ENCODE assay signal across 8 cellular contexts in the genomic region with DNA sequence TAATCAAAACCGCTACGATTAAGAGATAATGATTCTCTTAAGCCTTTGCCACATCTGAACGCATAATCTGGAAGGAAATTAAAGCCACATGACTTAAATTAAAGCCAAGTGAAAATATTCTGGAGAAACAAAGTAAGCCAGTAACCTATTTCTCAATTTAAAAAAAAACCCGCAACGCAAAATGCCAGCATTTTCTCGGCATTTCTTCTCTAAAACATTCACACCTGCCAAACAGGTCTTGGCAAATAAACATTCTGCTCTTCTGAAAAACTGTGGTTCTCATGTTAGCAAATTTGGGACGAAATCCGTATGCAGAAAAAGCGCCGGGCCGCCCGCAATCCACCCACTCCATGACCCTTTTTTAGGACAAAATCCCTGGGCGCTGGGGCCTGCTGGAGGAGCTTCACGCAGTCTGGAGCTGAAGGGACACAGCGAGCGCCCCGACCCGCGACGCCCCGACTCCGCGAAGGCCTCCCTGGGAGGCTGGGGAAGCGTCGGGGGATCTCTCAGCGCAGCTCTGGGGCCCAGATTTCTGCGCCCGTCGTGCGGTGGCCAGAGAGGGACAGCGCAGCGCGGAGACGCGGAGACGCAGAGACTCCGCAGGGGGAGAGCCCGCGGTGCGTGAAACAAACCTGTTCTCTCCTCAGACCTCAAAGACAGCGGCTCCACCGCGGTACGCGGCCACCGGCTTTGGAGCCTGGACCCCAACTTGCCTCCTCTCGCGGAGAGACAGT. TPM values are rescaled to one million over a fixed set of nuclear protein-coding genes. Genes with fewer than 3 reads are reported as not detected.
DNase-seq lines count a peak whose midpoint lies in the region; ATAC-seq and TF ChIP-seq lines count a peak whose summit lies in the region.

No MANE protein-coding gene starts in this region.

- no peak overlapping the region for H2AFZ ChIP-seq in H9 (ENCODE audit: low read length)

- peak; percentile 37 for ATAC-seq in GM18508 (IDR thresholded peaks at IDR 0.05; ENCODE audit: insufficient read depth, unreplicated experiment)

- peaks cover 33 to 37% of the 10 kb centered on the region in 2 experiments for H3K4me1 Mint-ChIP-seq in H9

- H3K4ac ChIP-seq in H9 (ENCODE audit: low read depth, low read length), result no peak overlapping the region

- peak overlapping the region; percentile 85 for H3K14ac ChIP-seq in H9 (ENCODE audit: insufficient read depth, low read length)

- H4K20me1 ChIP-seq in H9 (ENCODE audit: control insufficient read depth, insufficient read depth, insufficient read length), result no peaks in the 10 kb centered on the region

- no peak overlapping the region for H2BK12ac ChIP-seq in H9 (ENCODE audit: insufficient read length, low read depth, low read length)

- no peaks in the 10 kb centered on the region for H3K9me3 ChIP-seq in H9 (ENCODE audit: control insufficient read depth, low read depth, low read length)
- H3K9me3 ChIP-seq in MG63, result no peaks in the 10 kb centered on the region
- no peaks in the 10 kb centered on the region for H3K9me3 ChIP-seq in ectodermal cell (ENCODE audit: control insufficient read depth, low read length)
- no peaks in the 10 kb centered on the region for H3K9me3 ChIP-seq in muscle layer of colon (ENCODE audit: low read length)

- no peak overlapping the region for H2BK5ac ChIP-seq in H9 (ENCODE audit: insufficient read length, low read length)

- H2BK15ac ChIP-seq in H9 (ENCODE audit: low read depth, low read length), result 0 out of 2 replicates have a peak overlapping the region, but pooled peaks have one; percentile 72

- no peaks in the 10 kb centered on the region; the same call in 1 of the 2 replicates for H3K27me3 Mint-ChIP-seq in H9 (ENCODE audit: low read depth)

- no peak overlapping the region for H3K56ac ChIP-seq in H9 (ENCODE audit: insufficient read length, low read depth, low read length)

- H3K4me3 Mint-ChIP-seq in H9, result peak overlapping the region; percentile 99

- peaks cover 33 to 43% (median 37%) of the 10 kb centered on the region in 3 experiments for H3K36me3 Mint-ChIP-seq in H9 (ENCODE audit: insufficient read depth in 1 of 3, low read depth in 3 of 3)

- WGBS in H9 (ENCODE audit: extremely low coverage, insufficient read length, low lambda C conversion rate), result no CpG with 5 or more reads among the region's 48 CpGs
- 4% methylated on average over 48 of the region's 48 CpGs for WGBS in ectodermal cell, 2 experiments

- H3K4me3 ChIP-seq in MG63 (peak overlapping the region; percentile 96), ectodermal cell (ENCODE audit: insufficient read depth, low read depth, low read length) (peak overlapping the region; percentile 97), muscle layer of colon (ENCODE audit: low read depth in 1 of 2, low read length in 2 of 2) (peak overlapping the region; percentile 90 to 99)

- peak overlapping the region; percentile 93 for H3K4me2 ChIP-seq in H9 (ENCODE audit: insufficient read depth, insufficient read length, low read length)

- peaks cover 10% of the 10 kb centered on the region for H3K23me2 ChIP-seq in H9 (ENCODE audit: insufficient read length, low read depth, low read length, poor library complexity, severe bottlenecking)

- H3K9ac ChIP-seq in H9 (ENCODE audit: extremely low read depth, insufficient read length, low read length) (peak overlapping the region; percentile 83), muscle layer of colon (ENCODE audit: low read length) (peak overlapping the region; percentile 67)

- H3K79me2 ChIP-seq in H9 (ENCODE audit: insufficient read depth, low read length), result peaks cover 15% of the 10 kb centered on the region; the same call in 1 of the 2 replicates

- H4K91ac ChIP-seq in H9 (ENCODE audit: insufficient read length, low read depth, low read length), result no peak overlapping the region

- DNase-seq in H9 (no peak), MG63 (no peak), NCI-H146 treated with DMSO at 0.1 percent for 48 hours (lab: John Stamatoyannopoulos, UW; ENCODE audit: unreplicated experiment) (no peak), pons (ENCODE audit: low spot score) (no peak), GM20000 (ENCODE audit: low spot score) (no peak)

- H3K27ac ChIP-seq in H9 (ENCODE audit: insufficient read length, low read depth, low read length) (no peak overlapping the region), ectodermal cell (ENCODE audit: insufficient read depth, low read depth, low read length, poor library complexity, severe bottlenecking) (peak overlapping the region; percentile 64), muscle layer of colon (ENCODE audit: low read depth, low read length) (peak overlapping the region; percentile 94)

- H3K79me1 ChIP-seq in H9 (ENCODE audit: insufficient read depth, low read depth, low read length, poor library complexity, severe bottlenecking), result peaks cover 3% of the 10 kb centered on the region

- H3K9me3 Mint-ChIP-seq in H9, result no peaks in the 10 kb centered on the region

- H3K27me3 ChIP-seq in H9 (ENCODE audit: insufficient read depth, low read length) (no peaks in the 10 kb centered on the region), MG63 (no peaks in the 10 kb centered on the region), ectodermal cell (ENCODE audit: control insufficient read depth, insufficient read depth, low read length, poor library complexity, severe bottlenecking) (no peaks in the 10 kb centered on the region), muscle layer of colon (ENCODE audit: control insufficient read depth in 1 of 2, insufficient read depth in 2 of 2, low read length in 2 of 2) (no peaks in the 10 kb centered on the region)

- TF ChIP-seq CTCF in H9 (conservative IDR thresholded peaks at IDR 0.05) (no peak), GM20000 (IDR thresholded peaks at IDR 0.05; ENCODE audit: extremely low read depth, missing control alignments) (no peak)

- H3K18ac ChIP-seq in H9 (ENCODE audit: insufficient read length, low read depth, low read length), result peak overlapping the region; percentile 72

- H3K27ac Mint-ChIP-seq in H9, result peak overlapping the region in 2 of 3 experiments; percentile 99; a peak in 4 of 7 replicates

- no peak overlapping the region for H2BK20ac ChIP-seq in H9 (ENCODE audit: low read depth, low read length, poor library complexity, severe bottlenecking)

- H3K36me3 ChIP-seq in MG63, result peaks cover 38% of the 10 kb centered on the region
- H3K36me3 ChIP-seq in ectodermal cell (ENCODE audit: control insufficient read depth, insufficient read depth, low read length), result peaks cover 16% of the 10 kb centered on the region
- peaks cover 29% of the 10 kb centered on the region for H3K36me3 ChIP-seq in muscle layer of colon (ENCODE audit: insufficient read depth, low read length)

- H2BK120ac ChIP-seq in H9 (ENCODE audit: low read depth, low read length, poor library complexity, severe bottlenecking), result no peak overlapping the region

- H4K5ac ChIP-seq in H9 (ENCODE audit: insufficient read length, low read depth, low read length), result no peak overlapping the region

- no peak overlapping the region for H3K23ac ChIP-seq in H9 (ENCODE audit: insufficient read length, low read depth, low read length)

- H4K8ac ChIP-seq in H9 (replicated peaks; ENCODE audit: insufficient read length, low read depth, low read length), result no peak overlapping the region

- H3K4me1 ChIP-seq in H9 (ENCODE audit: insufficient read depth, low read length), result no peaks in the 10 kb centered on the region; the same call in 1 of the 2 replicates
- H3K4me1 ChIP-seq in ectodermal cell (ENCODE audit: control insufficient read depth, insufficient read depth, low read length), result peaks cover 10% of the 10 kb centered on the region
- H3K4me1 ChIP-seq in muscle layer of colon (ENCODE audit: insufficient read depth, low read length), result peaks cover 29% of the 10 kb centered on the region

- no peak overlapping the region for H3T11ph ChIP-seq in H9 (ENCODE audit: low read length)

- H2AK5ac ChIP-seq in H9 (ENCODE audit: insufficient read length, low read length), result no peak overlapping the region

RNA-seq across cellular contexts. Expression of a gene that starts 0.5 kb away (rescaled TPM):
- total RNA-seq in H9 (2021), result 6.1 and 6.2 TPM in 2 replicates
- 9.9 and 12.9 TPM in 2 replicates for total RNA-seq in MG63 (2014; rRNA removed; shearing (Covaris generic); ENCODE audit: low replicate concordance)
- 8.8 TPM for polyA plus RNA-seq in ectodermal cell (2013, experiment 1 of 4)
- 9.8 TPM for polyA plus RNA-seq in ectodermal cell (2013, experiment 2 of 4)
- 6.9 TPM for polyA plus RNA-seq in ectodermal cell (2013, experiment 3 of 4)
- polyA plus RNA-seq in ectodermal cell (2013, experiment 4 of 4), result 8.9 TPM

RNA-seq across cellular contexts. Expression of a gene that starts 0.6 kb away (rescaled TPM):
- total RNA-seq in H9 (2021), result 2,794 and 2,865 TPM in 2 replicates
- 2,383 and 4,340 TPM in 2 replicates for total RNA-seq in MG63 (2014; rRNA removed; shearing (Covaris generic); ENCODE audit: low replicate concordance)
- polyA plus RNA-seq in ectodermal cell (2013, experiment 1 of 4), result 4,045 TPM
- 4,224 TPM for polyA plus RNA-seq in ectodermal cell (2013, experiment 2 of 4)
- polyA plus RNA-seq in ectodermal cell (2013, experiment 3 of 4), result 3,979 TPM
- 4,396 TPM for polyA plus RNA-seq in ectodermal cell (2013, experiment 4 of 4)

RNA-seq across cellular contexts. Expression of a gene that starts 28.8 kb away (rescaled TPM):
- 24.0 and 24.9 TPM in 2 replicates for total RNA-seq in H9 (2021)
- 5.9 and 9.7 TPM in 2 replicates for total RNA-seq in MG63 (2014; rRNA removed; shearing (Covaris generic); ENCODE audit: low replicate concordance)
- polyA plus RNA-seq in ectodermal cell (2013, experiment 1 of 4), result 25.6 TPM
- polyA plus RNA-seq in ectodermal cell (2013, experiment 2 of 4), result 32.7 TPM
- polyA plus RNA-seq in ectodermal cell (2013, experiment 3 of 4), result 28.5 TPM
- 31.3 TPM for polyA plus RNA-seq in ectodermal cell (2013, experiment 4 of 4)
